ENCODE assay signal across 27 cellular contexts in genomic region chr5:109714592-109714991, GRCh38.
"Had no signal": no experiment of that assay in that cellular context is flagged by ENCODE, and none has a peak within 500 bp of the region (broad histone marks: within the 10 kb centered on the region; RNA-seq: fewer than 3 reads in every experiment).

No MANE protein-coding gene starts in this region.

- H3K27ac Mint-ChIP-seq: activated CD8-positive, alpha-beta T cell treated with anti-CD3 and anti-CD28 coated beads, Interleukin-2, amount 10 ng/mL, durations not matched to agents 7 days and 5 days; activated naive CD8-positive, alpha-beta T cell treated with anti-CD3 and anti-CD28 coated beads for 36 hours; naive thymus-derived CD4-positive, alpha-beta T cell; neural progenitor cell; stimulated activated naive CD8-positive, alpha-beta T cell treated with anti-CD3 and anti-CD28 coated beads, Interleukin-15, Interleukin-2, amounts not matched to agents 100 ng/mL and 50 ng/mL, for 24 hours; T-helper 2 cell treated with Interferon-gamma antibody and Interleukin-4, amounts not matched to agents 5 μg/mL and 100 μg/mL, for 36 hours had no signal

- H3K27me3 Mint-ChIP-seq: activated naive CD8-positive, alpha-beta T cell treated with anti-CD3 and anti-CD28 coated beads for 36 hours; central memory CD8-positive, alpha-beta T cell; effector memory CD8-positive, alpha-beta T cell; naive thymus-derived CD4-positive, alpha-beta T cell; stimulated activated naive CD8-positive, alpha-beta T cell treated with anti-CD3 and anti-CD28 coated beads, Interleukin-15, Interleukin-2, amounts not matched to agents 100 ng/mL and 50 ng/mL, for 24 hours had no signal

- H3K4me3 Mint-ChIP-seq: activated CD8-positive, alpha-beta T cell treated with anti-CD3 and anti-CD28 coated beads, Interleukin-2, amount 10 ng/mL, durations not matched to agents 7 days and 5 days; activated naive CD8-positive, alpha-beta T cell treated with anti-CD3 and anti-CD28 coated beads for 36 hours; central memory CD8-positive, alpha-beta T cell; effector memory CD8-positive, alpha-beta T cell; naive thymus-derived CD4-positive, alpha-beta T cell; neural progenitor cell; stimulated activated naive CD8-positive, alpha-beta T cell treated with anti-CD3 and anti-CD28 coated beads, Interleukin-15, Interleukin-2, amounts not matched to agents 100 ng/mL and 50 ng/mL, for 24 hours; T-helper 2 cell treated with Interferon-gamma antibody and Interleukin-4, amounts not matched to agents 5 μg/mL and 100 μg/mL, for 36 hours had no signal

- FAIRE-seq: colon, TTC549 had no signal

- H3K27ac ChIP-seq: breast epithelium, heart left ventricle, neural progenitor cell, prostate gland, right atrium auricular region, skin epidermis, thyroid gland, upper lobe of right lung, WERI-Rb-1 had no signal

- H3K9me3 Mint-ChIP-seq: activated naive CD8-positive, alpha-beta T cell treated with anti-CD3 and anti-CD28 coated beads for 36 hours; central memory CD8-positive, alpha-beta T cell; effector memory CD8-positive, alpha-beta T cell; naive thymus-derived CD4-positive, alpha-beta T cell; stimulated activated naive CD8-positive, alpha-beta T cell treated with anti-CD3 and anti-CD28 coated beads, Interleukin-15, Interleukin-2, amounts not matched to agents 100 ng/mL and 50 ng/mL, for 24 hours; T-helper 2 cell treated with Interferon-gamma antibody and Interleukin-4, amounts not matched to agents 5 μg/mL and 100 μg/mL, for 36 hours had no signal

- H3K9me3 ChIP-seq: breast epithelium, heart left ventricle, prostate gland, right atrium auricular region, thyroid gland, upper lobe of right lung had no signal

- DNase-seq: activated CD4-positive, alpha-beta T cell treated with anti-CD3 and anti-CD28 coated beads for 1 hour; activated CD4-positive, alpha-beta T cell treated with anti-CD3 and anti-CD28 coated beads, Interleukin-2, amount 50 U/mL, for 1 hour; activated CD8-positive, alpha-beta T cell treated with anti-CD3 and anti-CD28 coated beads, Interleukin-2, amount 10 ng/mL, durations not matched to agents 7 days and 5 days; activated gamma-delta T cell treated with Interleukin-2 at 50 U/mL for 16 hours; activated naive CD8-positive, alpha-beta T cell treated with anti-CD3 and anti-CD28 coated beads for 36 hours; amniotic stem cell; effector memory CD8-positive, alpha-beta T cell; heart left ventricle; islet precursor cell; left colon; naive thymus-derived CD4-positive, alpha-beta T cell; stimulated activated CD4-positive, alpha-beta T cell treated with anti-CD3 and anti-CD28 coated beads, Interleukin-1b, Interleukin-23, amount 100 ng/mL, for 48 hours; substantia nigra; thyroid gland; upper lobe of right lung; WERI-Rb-1 had no signal

- H3K4me1 ChIP-seq: breast epithelium, neural progenitor cell, prostate gland, right atrium auricular region, thyroid gland had no signal

- H3K27me3 ChIP-seq: breast epithelium, heart left ventricle, neural progenitor cell, right atrium auricular region, thyroid gland, upper lobe of right lung had no signal

- H3K4me1 Mint-ChIP-seq: neural progenitor cell had no signal

- H3K36me3 ChIP-seq: breast epithelium, neural progenitor cell, prostate gland, right atrium auricular region had no signal

- H3K4me3 ChIP-seq: breast epithelium, heart left ventricle, lung, neural progenitor cell, prostate gland, right atrium auricular region, skin epidermis, thyroid gland, upper lobe of right lung had no signal

- ATAC-seq: activated CD8-positive, alpha-beta T cell treated with anti-CD3 and anti-CD28 coated beads, Interleukin-2, amount 10 ng/mL, durations not matched to agents 7 days and 5 days; effector memory CD8-positive, alpha-beta T cell; heart left ventricle; left colon; naive thymus-derived CD4-positive, alpha-beta T cell; upper lobe of right lung had no signal
